Comparison of ENCODE assay signal across 10 cellular contexts in genomic region chr6:24883618-24884017, GRCh38. TPM values are rescaled to one million over a fixed set of nuclear protein-coding genes. Genes with fewer than 3 reads are reported as not detected.
A peak's percentile ranks its signal among the peaks of the same experiment; 100 is the strongest.
DNase-seq lines count a peak whose midpoint lies in the region; ATAC-seq and TF ChIP-seq lines count a peak whose summit lies in the region.
"Had no signal": no experiment of that assay in that cellular context is flagged by ENCODE, and none has a peak within 500 bp of the region (broad histone marks: within the 10 kb centered on the region; RNA-seq: fewer than 3 reads in every experiment).

No MANE protein-coding gene starts in this region.

- H3K9me3 Mint-ChIP-seq in MCF 10A (ENCODE audit: unreplicated experiment): no peaks in the 10 kb centered on the region
- peaks cover 7% of the 10 kb centered on the region for H3K9me3 Mint-ChIP-seq in activated naive CD8-positive, alpha-beta T cell treated with anti-CD3 and anti-CD28 coated beads for 36 hours

- DNase-seq in mammary epithelial cell (peak; percentile 22), MCF 10A (ENCODE audit: unreplicated experiment) (no peak), NOMO-1 treated with dmso at 0.1 percent for 144 hours (lab: John Stamatoyannopoulos, UW; ENCODE audit: unreplicated experiment) (no peak), NCI-H2227 treated with DMSO at 0.1 percent for 48 hours (lab: John Stamatoyannopoulos, UW) (no peak), Right ventricle myocardium inferior (ENCODE audit: missing footprints) (no peak)
- DNase-seq in activated naive CD8-positive, alpha-beta T cell treated with anti-CD3 and anti-CD28 coated beads for 36 hours: peak; percentile 52
- DNase-seq in stimulated activated naive CD8-positive, alpha-beta T cell treated with anti-CD3 and anti-CD28 coated beads, Interleukin-15, Interleukin-2, amounts not matched to agents 100 U/mL and 50 U/mL, for 24 hours: peak; percentile 37

- H3K4me2 ChIP-seq in mammary epithelial cell (ENCODE audit: insufficient read depth, low read depth, low read length): no peak overlapping the region
- H3K4me2 ChIP-seq: hepatocyte had no signal

- CTCF ChIA-PET in mammary epithelial cell (lab: Charles Lee; ENCODE audit: low non-redundant PET): interaction anchor here (0.7 kb wide), 2 partner anchors 321 to 920 kb away, joined by 3 to 5 read pairs; no protein-coding TSS in a partner anchor
- CTCF ChIA-PET in MCF 10A (lab: Yijun Ruan, JAX): interaction anchor here (0.9 to 1.3 kb wide), 3 partner anchors 8 to 134 kb away, joined by 3 to 4 read pairs (median 3); no protein-coding TSS in a partner anchor

- in situ Hi-C loops in mammary epithelial cell (cut with MboI; ENCODE audit: low sequenced_read_pairs in 2 of 2): no loop called here

- no peaks in the 10 kb centered on the region for H3K27me3 ChIP-seq in mammary epithelial cell (ENCODE audit: insufficient read depth, low read length)
- H3K27me3 ChIP-seq: hepatocyte, SJSA1 had no signal

- no peaks in the 10 kb centered on the region for H3K27me3 Mint-ChIP-seq in MCF 10A (ENCODE audit: insufficient read depth, unreplicated experiment)
- no peaks in the 10 kb centered on the region for H3K27me3 Mint-ChIP-seq in activated naive CD8-positive, alpha-beta T cell treated with anti-CD3 and anti-CD28 coated beads for 36 hours

- no peak overlapping the region for H3K9ac ChIP-seq in mammary epithelial cell (ENCODE audit: insufficient read depth, low read length)

- ATAC-seq in HG03196 (IDR thresholded peaks at IDR 0.05; ENCODE audit: unreplicated experiment) (peak; percentile 72), Right ventricle myocardium inferior (no peak)
- peak; percentile 85 for ATAC-seq in stimulated activated naive CD8-positive, alpha-beta T cell treated with anti-CD3 and anti-CD28 coated beads, Interleukin-15, Interleukin-2, amounts not matched to agents 100 U/mL and 50 U/mL, for 24 hours

- TF ChIP-seq CTCF in mammary epithelial cell (conservative IDR thresholded peaks at IDR 0.05 in 1 of 2, IDR thresholded peaks at IDR 0.05 in 1 of 2; ENCODE audit: extremely low read depth in 1 of 2, insufficient read depth in 1 of 2, low read depth in 1 of 2, low read length in 2 of 2) (no peak), MCF 10A (IDR thresholded peaks at IDR 0.05; ENCODE audit: unreplicated experiment) (no peak)

- no peaks in the 10 kb centered on the region for H4K20me1 ChIP-seq in mammary epithelial cell (ENCODE audit: insufficient read depth, low read length)

- no peak overlapping the region for H2AFZ ChIP-seq in mammary epithelial cell (ENCODE audit: low read depth, low read length)
- H2AFZ ChIP-seq: hepatocyte had no signal

- H3K36me3 ChIP-seq in mammary epithelial cell (ENCODE audit: insufficient read depth, low read length): no peaks in the 10 kb centered on the region
- H3K36me3 ChIP-seq: SJSA1 had no signal

- no peak overlapping the region for H3K27ac Mint-ChIP-seq in MCF 10A (ENCODE audit: low read depth, unreplicated experiment)
- peak overlapping the region; percentile 90 for H3K27ac Mint-ChIP-seq in activated naive CD8-positive, alpha-beta T cell treated with anti-CD3 and anti-CD28 coated beads for 36 hours

- POLR2A ChIA-PET in MCF 10A (lab: Yijun Ruan, JAX): interaction anchor here (1.5 kb wide), 1 partner anchor 134 kb away, joined by 3 read pairs; no protein-coding TSS in a partner anchor

- no peak overlapping the region for H3K4me3 ChIP-seq in mammary epithelial cell (replicated peaks in 1 of 3; ENCODE audit: insufficient read depth in 1 of 3, low read depth in 2 of 3, low read length in 3 of 3)
- H3K4me3 ChIP-seq: hepatocyte, SJSA1 had no signal

- no TSS peak for BruUV-seq in mammary epithelial cell (replicated peaks; lab: Mats Ljungman, UMichigan)
- no TSS peak for BruUV-seq in MCF 10A (replicated peaks; lab: Mats Ljungman, UMichigan)

- peaks cover 6% of the 10 kb centered on the region for H3K4me1 Mint-ChIP-seq in MCF 10A (ENCODE audit: insufficient read depth, unreplicated experiment)
- peaks cover 81% of the 10 kb centered on the region for H3K4me1 Mint-ChIP-seq in activated naive CD8-positive, alpha-beta T cell treated with anti-CD3 and anti-CD28 coated beads for 36 hours

- H3K4me3 Mint-ChIP-seq in MCF 10A (ENCODE audit: unreplicated experiment): no peak overlapping the region
- peak overlapping the region; percentile 50 for H3K4me3 Mint-ChIP-seq in activated naive CD8-positive, alpha-beta T cell treated with anti-CD3 and anti-CD28 coated beads for 36 hours

- H3K27ac ChIP-seq in mammary epithelial cell (ENCODE audit: insufficient read depth, low read depth, low read length): no peak overlapping the region
- H3K27ac ChIP-seq: hepatocyte, SJSA1 had no signal

- H3K9me3 ChIP-seq in mammary epithelial cell (replicated peaks; ENCODE audit: insufficient read depth, low read length): no peaks in the 10 kb centered on the region
- H3K9me3 ChIP-seq: SJSA1 had no signal

- peaks cover 4% of the 10 kb centered on the region for H3K4me1 ChIP-seq in mammary epithelial cell (ENCODE audit: insufficient read depth, low read length)

- 82% methylated on average over 5 of the region's 5 CpGs for WGBS in mammary epithelial cell (ENCODE audit: low coverage, missing lambda C conversion rate)

- dilution Hi-C loops in mammary epithelial cell (cut with HindIII; ENCODE audit: low sequenced_read_pairs): no loop called here

- peaks cover 11% of the 10 kb centered on the region for H3K36me3 Mint-ChIP-seq in MCF 10A (ENCODE audit: insufficient read depth, unreplicated experiment)
- peaks cover 61% of the 10 kb centered on the region for H3K36me3 Mint-ChIP-seq in activated naive CD8-positive, alpha-beta T cell treated with anti-CD3 and anti-CD28 coated beads for 36 hours

- H3K79me2 ChIP-seq in mammary epithelial cell (ENCODE audit: insufficient read depth, low read length): no peaks in the 10 kb centered on the region
- H3K79me2 ChIP-seq: hepatocyte had no signal

- intact Hi-C loops in mammary epithelial cell (cut with micrococcal nuclease): no loop called here
- intact Hi-C loops in MCF 10A (cut with micrococcal nuclease): no loop called here
- intact Hi-C loops in Right ventricle myocardium inferior (cut with DNase I): no loop called here

RNA-seq across cellular contexts. Expression of gene RIPOR2, which starts 52.1 kb away (rescaled TPM):
- total RNA-seq in mammary epithelial cell: under 1 TPM; under 0.01 to 0.19 TPM
- polyA plus RNA-seq in mammary epithelial cell: 0.16 TPM
- polyA minus RNA-seq in mammary epithelial cell: not detected
- total RNA-seq in MCF 10A (2022): 3.5 and 4.9 TPM in 2 replicates
- 10 to 100 TPM; 75.2 to 80.0 TPM for total RNA-seq in activated naive CD8-positive, alpha-beta T cell treated with anti-CD3 and anti-CD28 coated beads for 36 hours
- total RNA-seq in Right ventricle myocardium inferior: 2.6 TPM

Comparison
In these comparisons a context has a peak if more than half of its experiments do, and no peak if none do; other contexts are left out.
1. DNase-seq: peak in mammary epithelial cell (single experiment), activated naive CD8-positive, alpha-beta T cell treated with anti-CD3 and anti-CD28 coated beads for 36 hours (single experiment) and stimulated activated naive CD8-positive, alpha-beta T cell treated with anti-CD3 and anti-CD28 coated beads, Interleukin-15, Interleukin-2, amounts not matched to agents 100 U/mL and 50 U/mL, for 24 hours (single experiment); none in MCF 10A (single experiment), NOMO-1 treated with dmso at 0.1 percent for 144 hours (single experiment), NCI-H2227 treated with DMSO at 0.1 percent for 48 hours (single experiment) and Right ventricle myocardium inferior (single experiment).
2. RNA of gene RIPOR2, which starts 52.1 kb away (total RNA-seq): 75.2 to 80.0 TPM in activated naive CD8-positive, alpha-beta T cell treated with anti-CD3 and anti-CD28 coated beads for 36 hours; 3.5 to 4.9 TPM in MCF 10A, 2.6 TPM in Right ventricle myocardium inferior (single experiment) and under 0.01 to 0.19 TPM in mammary epithelial cell; every median in the first group is over 10 times any median in the second.